ENCODE assay signal across 17 cellular contexts in genomic region chr17:36848008-36848902, GRCh38.
DNase-seq lines count a peak whose midpoint lies in the region; FAIRE-seq and TF ChIP-seq lines count a peak whose summit lies in the region.
"Had no signal": no experiment of that assay in that cellular context is flagged by ENCODE, and none has a peak within 500 bp of the region (broad histone marks: within the 10 kb centered on the region; RNA-seq: fewer than 3 reads in every experiment).

No MANE protein-coding gene starts in this region.

- H3K4me1 ChIP-seq in HEK293 (ENCODE audit: control insufficient read depth, insufficient read depth, low read length): peaks cover 5% of the 10 kb centered on the region; the same call in 1 of the 2 replicates
- peaks cover 41% of the 10 kb centered on the region for H3K4me1 ChIP-seq in mesendoderm (ENCODE audit: control insufficient read depth, low read depth, low read length)
- H3K4me1 ChIP-seq in smooth muscle cell (ENCODE audit: low read depth): peaks cover 9% of the 10 kb centered on the region
- H3K4me1 ChIP-seq: HAP-1 had no signal

- peak overlapping the region; percentile 11 for H3K4ac ChIP-seq in mesendoderm (ENCODE audit: low read depth, low read length)

- H2AFZ ChIP-seq in smooth muscle cell (ENCODE audit: low read depth): no peak overlapping the region

- H3K36me3 ChIP-seq in HEK293 (ENCODE audit: control insufficient read depth in 2 of 2, insufficient read depth in 1 of 2, low read length in 2 of 2) (no peaks in the 10 kb centered on the region), bronchial epithelial cell (ENCODE audit: control insufficient read depth, insufficient read depth, low read length) (no peaks in the 10 kb centered on the region), mesendoderm (ENCODE audit: control insufficient read depth, insufficient read depth, low read length) (no peaks in the 10 kb centered on the region), smooth muscle cell (ENCODE audit: low read depth) (no peaks in the 10 kb centered on the region)
- H3K36me3 ChIP-seq: HAP-1 had no signal

- H2BK15ac ChIP-seq in mesendoderm (replicated peaks; ENCODE audit: low read depth): no peak overlapping the region

- H3K4me3 ChIP-seq in HEK293 (ENCODE audit: low read depth, low read length) (no peak overlapping the region), bronchial epithelial cell (ENCODE audit: low read depth, low read length) (no peak overlapping the region), mesendoderm (ENCODE audit: low read length) (no peak overlapping the region), smooth muscle cell (no peak overlapping the region), foreskin fibroblast (ENCODE audit: low read depth in 1 of 2, low read length in 2 of 2) (no peak overlapping the region)
- H3K4me3 ChIP-seq: HAP-1 had no signal

- peak overlapping the region; percentile 83 for H3K23ac ChIP-seq in mesendoderm (ENCODE audit: low read length)

- WGBS in mesendoderm (ENCODE audit: extremely low coverage, insufficient coverage, low lambda C conversion rate): no CpG with 5 or more reads among the region's 10 CpGs
- 66% methylated on average over 10 of the region's 10 CpGs for WGBS in smooth muscle cell (ENCODE audit: low lambda C conversion rate)

- no peaks in the 10 kb centered on the region for H3K79me1 ChIP-seq in mesendoderm (ENCODE audit: low read length)

- H3K4me2 ChIP-seq in mesendoderm (ENCODE audit: low read length) (peak overlapping the region; percentile 6), smooth muscle cell (no peak overlapping the region)

- peak overlapping the region; percentile 1 for H2BK120ac ChIP-seq in mesendoderm (ENCODE audit: low read depth, low read length)

- POLR2A ChIA-PET in HEK293 (lab: Yijun Ruan, JAX): interaction anchor here (0.7 kb wide), 2 partner anchors 72 to 125 kb away, joined by 4 to 6 read pairs; no protein-coding TSS in a partner anchor

- no peak overlapping the region for H4K8ac ChIP-seq in mesendoderm (ENCODE audit: low read depth, low read length)

- TF ChIP-seq CTCF in HEK293 (tag by site-specific recombination; IDR thresholded peaks at IDR 0.05) (no peak), bronchial epithelial cell (IDR thresholded peaks at IDR 0.05; ENCODE audit: insufficient read depth, low read length, severe bottlenecking) (no peak), smooth muscle cell (IDR thresholded peaks at IDR 0.05; ENCODE audit: borderline replicate concordance, insufficient read depth, poor library complexity, severe bottlenecking) (no peak), foreskin fibroblast (IDR thresholded peaks at IDR 0.05; ENCODE audit: low read depth, low read length) (no peak)

- H4K5ac ChIP-seq in mesendoderm (ENCODE audit: low read length): no peak overlapping the region

- H3K27ac ChIP-seq in HEK293 (ENCODE audit: extremely low read depth, low read depth, low read length) (no peak overlapping the region), mesendoderm (ENCODE audit: low read depth, low read length) (peak overlapping the region; percentile 71), smooth muscle cell (ENCODE audit: low read depth) (no peak overlapping the region)
- H3K27ac ChIP-seq: C4-2B, RWPE1 had no signal

- H3K9ac ChIP-seq in mesendoderm (ENCODE audit: low read length) (peak overlapping the region; percentile 65), smooth muscle cell (ENCODE audit: low read depth) (no peak overlapping the region)

- no peaks in the 10 kb centered on the region for H3K27me3 ChIP-seq in bronchial epithelial cell (ENCODE audit: control insufficient read depth, insufficient read depth, low read length)
- no peaks in the 10 kb centered on the region for H3K27me3 ChIP-seq in mesendoderm (ENCODE audit: insufficient read depth, low read length, poor library complexity)
- H3K27me3 ChIP-seq in smooth muscle cell (ENCODE audit: low read depth): no peaks in the 10 kb centered on the region

- H3K9me3 ChIP-seq in HEK293 (ENCODE audit: control insufficient read depth, insufficient read depth, low read depth, low read length): no peaks in the 10 kb centered on the region
- no peaks in the 10 kb centered on the region for H3K9me3 ChIP-seq in smooth muscle cell (replicated peaks; ENCODE audit: low read depth)
- H3K9me3 ChIP-seq: HAP-1 had no signal

- peak overlapping the region; percentile 98 for H2AK5ac ChIP-seq in mesendoderm (ENCODE audit: low read length)

- FAIRE-seq in bronchial epithelial cell (lab: Jason Lieb, UNC): no peak
- FAIRE-seq: D721Med, HTR-8/SVneo had no signal

- no peaks in the 10 kb centered on the region for H3K79me2 ChIP-seq in mesendoderm (ENCODE audit: control insufficient read depth, insufficient read depth, low read length)
- no peaks in the 10 kb centered on the region for H3K79me2 ChIP-seq in smooth muscle cell (ENCODE audit: low read depth)

- peak overlapping the region; percentile 72 for H3K18ac ChIP-seq in mesendoderm (ENCODE audit: low read length)

- no peaks in the 10 kb centered on the region for H3F3A ChIP-seq in smooth muscle cell (ENCODE audit: low read depth)

- peak overlapping the region; percentile 99 for H2BK5ac ChIP-seq in mesendoderm (ENCODE audit: low read length)

- DNase-seq in ELF-1 (ENCODE audit: low read depth, low spot score): peak; percentile 65
- DNase-seq in bronchial epithelial cell (ENCODE audit: low read depth): peak; percentile 51
- peak; percentile 81 for DNase-seq in mesendoderm
- no peak for DNase-seq in smooth muscle cell (lab: John Stamatoyannopoulos, UW; ENCODE audit: unreplicated experiment)
- DNase-seq in cortex of kidney (lab: John Stamatoyannopoulos, UW): no peak
- DNase-seq in foreskin fibroblast: no peak
- DNase-seq: KBM-7, NCI-H1694 treated with DMSO at 0.1 percent for 48 hours, NCI-H510A, NCI-H82, PC-3 had no signal

- CTCF ChIA-PET in HEK293 (lab: Yijun Ruan, JAX): interaction anchor here (0.6 to 1.1 kb wide), 4 partner anchors 20 to 168 kb away, joined by 3 read pairs; no protein-coding TSS in a partner anchor

- no peaks in the 10 kb centered on the region for H4K20me1 ChIP-seq in smooth muscle cell (ENCODE audit: low read depth)

- peak overlapping the region; percentile 87 for H3K56ac ChIP-seq in mesendoderm (ENCODE audit: low read length)

TF ChIP-seq in HEK293, 187 proteins besides CTCF, POLR2A, EP300 and RAD21:
- peak; percentile 50 for TF ChIP-seq ZFHX2 (tag by site-specific recombination; conservative IDR thresholded peaks at IDR 0.05)
- no peak for TF ChIP-seq SCRT2 (tag by site-specific recombination; IDR thresholded peaks at IDR 0.05)
- no peak for TF ChIP-seq ZNF701 (tag by site-specific recombination; IDR thresholded peaks at IDR 0.05)
- peak; percentile 51; the same call in 1 of the 2 replicates for TF ChIP-seq EGR2 (tag by site-specific recombination; IDR thresholded peaks at IDR 0.05; ENCODE audit: low read depth)
- peak; percentile 43; the same call in 1 of the 2 replicates for TF ChIP-seq PRDM10 (tag by site-specific recombination; IDR thresholded peaks at IDR 0.05)
- TF ChIP-seq GLI2 (tag by site-specific recombination; IDR thresholded peaks at IDR 0.05; ENCODE audit: borderline replicate concordance, low read depth): no peak
- TF ChIP-seq ZNF704 (tag by site-specific recombination; IDR thresholded peaks at IDR 0.05): no peak
- no peak for TF ChIP-seq ZNF175 (tag by site-specific recombination; IDR thresholded peaks at IDR 0.05)

Comparison
In these comparisons a context has a peak if more than half of its experiments do, and no peak if none do; other contexts are left out.
1. DNase-seq: peak in ELF-1 (single experiment), bronchial epithelial cell (single experiment) and mesendoderm (single experiment); none in smooth muscle cell (single experiment), cortex of kidney (single experiment) and foreskin fibroblast (0 of 2).